In the genomic region with DNA sequence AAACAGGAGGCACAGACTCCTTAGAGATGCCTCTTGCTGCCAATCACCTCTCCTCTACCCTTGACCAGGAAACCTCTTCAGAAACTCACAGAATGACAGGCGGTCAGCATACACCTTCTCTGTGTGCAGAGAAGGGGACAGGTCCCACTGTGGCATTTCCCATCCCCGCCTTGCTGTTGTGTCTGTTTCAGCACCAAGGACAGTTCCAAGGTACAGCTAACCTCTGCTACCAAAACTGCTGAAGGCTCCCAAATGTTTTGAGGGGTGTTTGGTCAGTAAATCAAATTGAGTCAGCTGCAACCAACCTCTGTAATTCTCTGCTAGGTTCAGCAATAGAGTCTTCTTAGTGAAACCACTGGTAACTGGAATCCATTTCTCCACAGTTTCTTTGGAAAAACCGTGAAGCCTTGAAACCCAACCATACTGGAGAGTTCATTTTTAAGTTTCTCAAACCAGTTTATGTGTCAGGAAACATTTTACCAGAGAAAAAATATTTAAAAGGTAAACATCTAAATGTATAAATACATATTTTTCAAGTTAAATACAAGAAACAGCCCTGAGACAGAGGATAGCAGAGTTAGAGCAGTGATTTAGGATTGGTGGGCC, we compare ENCODE assay signal across 9 cellular contexts.
DNase-seq lines count a peak whose midpoint lies in the region; ATAC-seq and TF ChIP-seq lines count a peak whose summit lies in the region.
"Had no signal": no experiment of that assay in that cellular context is flagged by ENCODE, and none has a peak within 500 bp of the region (broad histone marks: within the 10 kb centered on the region; RNA-seq: fewer than 3 reads in every experiment).

No MANE protein-coding gene starts in this region.

- intact Hi-C loops in gastrocnemius medialis (cut with DNase I; ENCODE audit: low total_unique reads) = no loop called here

- no peaks in the 10 kb centered on the region for H3K4me1 Mint-ChIP-seq in activated naive CD8-positive, alpha-beta T cell treated with anti-CD3 and anti-CD28 coated beads, Interleukin-2, amount 50 U/mL, for 24 hours

- peaks cover 8% of the 10 kb centered on the region for H3K9me3 Mint-ChIP-seq in activated naive CD8-positive, alpha-beta T cell treated with anti-CD3 and anti-CD28 coated beads, Interleukin-2, amount 50 U/mL, for 24 hours

- DNase-seq in EH (ENCODE audit: low read depth) (peak; percentile 34), left lobe of liver (ENCODE audit: low spot score) (no peak), gastrocnemius medialis (no peak), NCI-H2171 (lab: John Stamatoyannopoulos, UW) (no peak)
- peak; percentile 6 for DNase-seq in activated naive CD8-positive, alpha-beta T cell treated with anti-CD3 and anti-CD28 coated beads, Interleukin-2, amount 50 U/mL, for 24 hours

- no peak overlapping the region for H3K27ac ChIP-seq in gastrocnemius medialis

- no peak for TF ChIP-seq EP300 in Ishikawa (IDR thresholded peaks at IDR 0.05; ENCODE audit: borderline replicate concordance)

- in situ Hi-C loops in gastrocnemius medialis (cut with MboI; ENCODE audit: low sequenced_read_pairs in 4 of 4) = no loop called here

- no peaks in the 10 kb centered on the region for H3K36me3 ChIP-seq in gastrocnemius medialis

- no peaks in the 10 kb centered on the region for H3K4me1 ChIP-seq in gastrocnemius medialis

- H3K4me3 Mint-ChIP-seq in activated naive CD8-positive, alpha-beta T cell treated with anti-CD3 and anti-CD28 coated beads, Interleukin-2, amount 50 U/mL, for 24 hours = no peak overlapping the region

- ATAC-seq in activated naive CD8-positive, alpha-beta T cell treated with anti-CD3 and anti-CD28 coated beads, Interleukin-2, amount 50 U/mL, for 24 hours = no peak
- peak; percentile 69 for ATAC-seq in left lobe of liver
- ATAC-seq in HG03159 (IDR thresholded peaks at IDR 0.05; ENCODE audit: unreplicated experiment) = no peak
- no peak for ATAC-seq in GM19351 (IDR thresholded peaks at IDR 0.05; ENCODE audit: unreplicated experiment)
- no peak for ATAC-seq in gastrocnemius medialis
- ATAC-seq: Panc1 had no signal

- H3K36me3 Mint-ChIP-seq in activated naive CD8-positive, alpha-beta T cell treated with anti-CD3 and anti-CD28 coated beads, Interleukin-2, amount 50 U/mL, for 24 hours (ENCODE audit: low read depth) = no peaks in the 10 kb centered on the region

- TF ChIP-seq RAD21 in Ishikawa (IDR thresholded peaks at IDR 0.05; ENCODE audit: low read depth) = no peak

- H3K9me3 ChIP-seq in gastrocnemius medialis = no peaks in the 10 kb centered on the region

- TF ChIP-seq POLR2A in gastrocnemius medialis (IDR thresholded peaks at IDR 0.05) = no peak

- no peak overlapping the region for H3K27ac Mint-ChIP-seq in activated naive CD8-positive, alpha-beta T cell treated with anti-CD3 and anti-CD28 coated beads, Interleukin-2, amount 50 U/mL, for 24 hours

- peaks cover 4% of the 10 kb centered on the region for H3K27me3 Mint-ChIP-seq in activated naive CD8-positive, alpha-beta T cell treated with anti-CD3 and anti-CD28 coated beads, Interleukin-2, amount 50 U/mL, for 24 hours

- no peak overlapping the region for H3K4me3 ChIP-seq in gastrocnemius medialis

- no peak for TF ChIP-seq CTCF in gastrocnemius medialis (IDR thresholded peaks at IDR 0.05 in 4 of 5, conservative IDR thresholded peaks at IDR 0.05 in 1 of 5)

- H3K27me3 ChIP-seq in gastrocnemius medialis = no peaks in the 10 kb centered on the region

TF ChIP-seq in Ishikawa, 13 proteins besides CTCF, POLR2A, EP300 and RAD21:
- TF ChIP-seq CEBPB (IDR thresholded peaks at IDR 0.05) = no peak
- peak; percentile 91 for TF ChIP-seq REST (IDR thresholded peaks at IDR 0.05; ENCODE audit: low read depth)

Comparison
In these comparisons a context has a peak if more than half of its experiments do, and no peak if none do; other contexts are left out.
1. DNase-seq: peak in EH (single experiment) and activated naive CD8-positive, alpha-beta T cell treated with anti-CD3 and anti-CD28 coated beads, Interleukin-2, amount 50 U/mL, for 24 hours (single experiment); none in left lobe of liver (single experiment), gastrocnemius medialis (0 of 2) and NCI-H2171 (single experiment).